Comparison of ENCODE assay signal across 15 cellular contexts in genomic region chr1:238232036-238232744, GRCh38.
DNase-seq lines count a peak whose midpoint lies in the region; ATAC-seq and TF ChIP-seq lines count a peak whose summit lies in the region.
"Had no signal": no experiment of that assay in that cellular context is flagged by ENCODE, and none has a peak within 500 bp of the region (broad histone marks: within the 10 kb centered on the region; RNA-seq: fewer than 3 reads in every experiment).

No MANE protein-coding gene starts in this region.

- H3F3A ChIP-seq in GM23338 (replicated peaks; ENCODE audit: low read depth) = no peaks in the 10 kb centered on the region

- peak overlapping the region; percentile 85 for H2AFZ ChIP-seq in GM23338

- DNase-seq in GM23338 (ENCODE audit: low spot score) (no peak), NCI-H82 (lab: John Stamatoyannopoulos, UW) (peak; percentile 93), cerebellum (ENCODE audit: low spot score) (peak; percentile 50), pons (ENCODE audit: low spot score) (peak; percentile 4), ACHN (no peak), upper lobe of left lung (no peak)
- DNase-seq in activated naive CD4-positive, alpha-beta T cell treated with Interleukin-2 at 50 U/mL for 16 hours = no peak
- DNase-seq in activated CD4-positive, alpha-beta T cell treated with anti-CD3 and anti-CD28 coated beads, Interleukin-2, amount 10 ng/mL, durations not matched to agents 24 days and 14 days = no peak
- DNase-seq: AML-193, DMS53, KG1, NCI-H1436, SHP77 had no signal

- no peaks in the 10 kb centered on the region for H3K9me2 ChIP-seq in GM23338 (ENCODE audit: insufficient read depth)

- intact Hi-C loops in activated CD4-positive, alpha-beta T cell treated with anti-CD3 and anti-CD28 coated beads, Interleukin-2, amount 10 ng/mL, durations not matched to agents 24 days and 14 days (cut with micrococcal nuclease) = no loop called here

- no peaks in the 10 kb centered on the region for H3K4me1 ChIP-seq in GM23338 (ENCODE audit: insufficient read depth)
- H3K4me1 ChIP-seq in upper lobe of left lung = no peaks in the 10 kb centered on the region
- H3K4me1 ChIP-seq: HAP-1 had no signal

- no peaks in the 10 kb centered on the region for H3K9me3 ChIP-seq in upper lobe of left lung
- H3K9me3 ChIP-seq: HAP-1 had no signal

- TF ChIP-seq CTCF in GM23338 (conservative IDR thresholded peaks at IDR 0.05; ENCODE audit: low read depth in 2 of 2) (no peak), upper lobe of left lung (IDR thresholded peaks at IDR 0.05) (no peak)

- no peak overlapping the region for H3K4me3 Mint-ChIP-seq in GM23338
- no peak overlapping the region for H3K4me3 Mint-ChIP-seq in activated CD4-positive, alpha-beta T cell treated with anti-CD3 and anti-CD28 coated beads, Interleukin-2, amount 10 ng/mL, durations not matched to agents 24 days and 14 days
- H3K4me3 Mint-ChIP-seq: CD14-positive monocyte had no signal

- in situ Hi-C loops in ACHN (cut with HindIII; ENCODE audit: low pct_ligation_motif_present, low pct_unique_long_range_greater_than_20kb, low sequenced_read_pairs) = no loop called here

- H4K20me1 ChIP-seq in GM23338 (replicated peaks; ENCODE audit: insufficient read depth) = no peaks in the 10 kb centered on the region

- no peaks in the 10 kb centered on the region for H3K27me3 Mint-ChIP-seq in GM23338 (ENCODE audit: insufficient read depth, low read depth, poor library complexity)
- no peaks in the 10 kb centered on the region for H3K27me3 Mint-ChIP-seq in activated CD4-positive, alpha-beta T cell treated with anti-CD3 and anti-CD28 coated beads, Interleukin-2, amount 10 ng/mL, durations not matched to agents 24 days and 14 days

- H3K4me3 ChIP-seq in GM23338 (no peak overlapping the region), upper lobe of left lung (no peak overlapping the region)
- H3K4me3 ChIP-seq: HAP-1 had no signal

- no peak overlapping the region for H3K4me2 ChIP-seq in GM23338

- no peaks in the 10 kb centered on the region for H3K4me1 Mint-ChIP-seq in GM23338
- H3K4me1 Mint-ChIP-seq in activated CD4-positive, alpha-beta T cell treated with anti-CD3 and anti-CD28 coated beads, Interleukin-2, amount 10 ng/mL, durations not matched to agents 24 days and 14 days = no peaks in the 10 kb centered on the region
- H3K4me1 Mint-ChIP-seq: CD14-positive monocyte had no signal

- H3K27ac ChIP-seq in GM23338 (ENCODE audit: low read depth) (no peak overlapping the region), upper lobe of left lung (no peak overlapping the region)

- TF ChIP-seq POLR2A in upper lobe of left lung (IDR thresholded peaks at IDR 0.05) = no peak

- H3K79me2 ChIP-seq in GM23338 (replicated peaks; ENCODE audit: insufficient read depth) = no peaks in the 10 kb centered on the region

- TF ChIP-seq EP300 in upper lobe of left lung (IDR thresholded peaks at IDR 0.05) = no peak

- H3K36me3 ChIP-seq in GM23338 (ENCODE audit: insufficient read depth) (no peaks in the 10 kb centered on the region), upper lobe of left lung (no peaks in the 10 kb centered on the region)
- H3K36me3 ChIP-seq: HAP-1 had no signal

- no peaks in the 10 kb centered on the region; the same call in 2 of the 3 replicates for H3K9me3 Mint-ChIP-seq in GM23338
- H3K9me3 Mint-ChIP-seq in activated CD4-positive, alpha-beta T cell treated with anti-CD3 and anti-CD28 coated beads, Interleukin-2, amount 10 ng/mL, durations not matched to agents 24 days and 14 days = no peaks in the 10 kb centered on the region

- no peak overlapping the region for H3K27ac Mint-ChIP-seq in GM23338
- H3K27ac Mint-ChIP-seq in activated CD4-positive, alpha-beta T cell treated with anti-CD3 and anti-CD28 coated beads, Interleukin-2, amount 10 ng/mL, durations not matched to agents 24 days and 14 days = no peak overlapping the region
- H3K27ac Mint-ChIP-seq: CD14-positive monocyte had no signal

- WGBS in upper lobe of left lung, 2 donors = 56 to 63% methylated on average over 5 of the region's 5 CpGs

- H3K36me3 Mint-ChIP-seq in GM23338 (ENCODE audit: low read depth) = no peaks in the 10 kb centered on the region
- H3K36me3 Mint-ChIP-seq in activated CD4-positive, alpha-beta T cell treated with anti-CD3 and anti-CD28 coated beads, Interleukin-2, amount 10 ng/mL, durations not matched to agents 24 days and 14 days (ENCODE audit: low read depth) = no peaks in the 10 kb centered on the region
- H3K36me3 Mint-ChIP-seq: CD14-positive monocyte had no signal

- H3K27me3 ChIP-seq in GM23338 (ENCODE audit: insufficient read depth) (no peaks in the 10 kb centered on the region), upper lobe of left lung (no peaks in the 10 kb centered on the region)

- no peak for ATAC-seq in GM23338
- ATAC-seq in upper lobe of left lung (ENCODE audit: low FRiP score in 2 of 2) = no peak

TF ChIP-seq in GM23338, 12 proteins besides CTCF, POLR2A, EP300 and RAD21 (continues in another document):
- TF ChIP-seq, protein P1, sequence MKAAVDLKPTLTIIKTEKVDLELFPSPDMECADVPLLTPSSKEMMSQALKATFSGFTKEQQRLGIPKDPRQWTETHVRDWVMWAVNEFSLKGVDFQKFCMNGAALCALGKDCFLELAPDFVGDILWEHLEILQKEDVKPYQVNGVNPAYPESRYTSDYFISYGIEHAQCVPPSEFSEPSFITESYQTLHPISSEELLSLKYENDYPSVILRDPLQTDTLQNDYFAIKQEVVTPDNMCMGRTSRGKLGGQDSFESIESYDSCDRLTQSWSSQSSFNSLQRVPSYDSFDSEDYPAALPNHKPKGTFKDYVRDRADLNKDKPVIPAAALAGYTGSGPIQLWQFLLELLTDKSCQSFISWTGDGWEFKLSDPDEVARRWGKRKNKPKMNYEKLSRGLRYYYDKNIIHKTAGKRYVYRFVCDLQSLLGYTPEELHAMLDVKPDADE (IDR thresholded peaks at IDR 0.05) = no peak
- TF ChIP-seq ZNF331 (CRISPR knock-in tag; IDR thresholded peaks at IDR 0.05; ENCODE audit: low read depth) (no peak), STAT1 (IDR thresholded peaks at IDR 0.05; ENCODE audit: unreplicated experiment) (no peak), EZH2phosphoT487 (IDR thresholded peaks at IDR 0.05; ENCODE audit: unreplicated experiment) (no peak), REST (IDR thresholded peaks at IDR 0.05; ENCODE audit: unreplicated experiment) (no peak)

Comparison
In these comparisons a context has a peak if more than half of its experiments do, and no peak if none do; other contexts are left out.
1. DNase-seq: peak in NCI-H82 (single experiment), cerebellum (single experiment) and pons (single experiment); none in GM23338 (single experiment), activated naive CD4-positive, alpha-beta T cell treated with Interleukin-2 at 50 U/mL for 16 hours (single experiment), activated CD4-positive, alpha-beta T cell treated with anti-CD3 and anti-CD28 coated beads, Interleukin-2, amount 10 ng/mL, durations not matched to agents 24 days and 14 days (single experiment), ACHN (single experiment) and upper lobe of left lung (0 of 2).